In genomic region chr12:13093191-13093849, GRCh38 we compare ENCODE assay signal across 16 cellular contexts. TPM values are rescaled to one million over a fixed set of nuclear protein-coding genes. Genes with fewer than 3 reads are reported as not detected.
DNase-seq lines count a peak whose midpoint lies in the region; ATAC-seq and TF ChIP-seq lines count a peak whose summit lies in the region.
"Had no signal": no experiment of that assay in that cellular context is flagged by ENCODE, and none has a peak within 500 bp of the region (broad histone marks: within the 10 kb centered on the region; RNA-seq: fewer than 3 reads in every experiment).

No MANE protein-coding gene starts in this region.

- H3K4me3 ChIP-seq in IMR-90 (ENCODE audit: insufficient read depth, low read depth, low read length) = no peak overlapping the region
- H3K4me3 ChIP-seq in testis = no peak overlapping the region

- H3K36me3 Mint-ChIP-seq in chondrocyte (ENCODE audit: low read depth) (no peaks in the 10 kb centered on the region), nephron (ENCODE audit: low read depth) (no peaks in the 10 kb centered on the region), T-helper 17 cell (ENCODE audit: low read depth) (no peaks in the 10 kb centered on the region)
- H3K36me3 Mint-ChIP-seq: activated naive CD4-positive, alpha-beta T cell treated with anti-CD3 and anti-CD28 coated beads, Interleukin-2, amount 50 U/mL, for 72 hours; WTC11 had no signal

- H3K79me1 ChIP-seq in IMR-90 (ENCODE audit: low read depth in 1 of 2, low read length in 2 of 2) = peaks cover 0 to 16% of the 10 kb centered on the region in 2 experiments; a peak in 1 of 4 replicates

- H3K27me3 Mint-ChIP-seq in chondrocyte (ENCODE audit: low read depth) (no peaks in the 10 kb centered on the region), nephron (ENCODE audit: low read depth) (peaks cover 4% of the 10 kb centered on the region), T-helper 17 cell (peaks cover 25% of the 10 kb centered on the region)

- peak overlapping the region; percentile 87 for H2AFZ ChIP-seq in IMR-90 (replicated peaks; ENCODE audit: low read length, poor library complexity)

- H3K9me1 ChIP-seq in IMR-90 (ENCODE audit: insufficient read depth, low read length) = peaks cover 12% of the 10 kb centered on the region

- peak overlapping the region; percentile 98 for H2BK120ac ChIP-seq in IMR-90 (ENCODE audit: low read depth, low read length)

- DNase-seq in AG20443 (ENCODE audit: low spot score) (peak; percentile 40), IMR-90 (peak; percentile 62), chondrocyte (ENCODE audit: low spot score) (no peak), HuH-7 (ENCODE audit: low spot score) (no peak), T-helper 17 cell (no peak), testis (no peak), DMS53 treated with DMSO at 0.1 percent for 48 hours (lab: John Stamatoyannopoulos, UW; ENCODE audit: unreplicated experiment) (no peak)
- DNase-seq: activated CD8-positive, alpha-beta memory T cell treated with anti-CD3 and anti-CD28 coated beads, Interleukin-2, amount 50 U/mL, for 48 hours; mesendoderm; NCI-H2081; NK-92 treated with Interleukin-12 subunit alpha and Interleukin-12 subunit beta, amount 100 ng/mL, for 24 hours; stimulated activated CD4-positive, alpha-beta T cell treated with anti-CD3 and anti-CD28 coated beads, Interleukin-12 subunit alpha, Interleukin-12 subunit beta, amount 100 ng/mL, for 4 hours had no signal

- H2BK5ac ChIP-seq in IMR-90 (ENCODE audit: low read depth, low read length, poor library complexity, severe bottlenecking) = peak overlapping the region; percentile 88

- peak overlapping the region; percentile 25 for H4K5ac ChIP-seq in IMR-90 (ENCODE audit: low read depth, low read length)

- ATAC-seq in IMR-90 (ENCODE audit: low read depth) (peak; percentile 31), T-helper 17 cell (no peak)
- ATAC-seq: activated naive CD4-positive, alpha-beta T cell treated with anti-CD3 and anti-CD28 coated beads, Interleukin-2, amount 50 U/mL, for 72 hours; WTC11 had no signal

- dilution Hi-C loops in IMR-90 (cut with HindIII; ENCODE audit: low sequenced_read_pairs, unreplicated experiment) = no loop called here

- no peaks in the 10 kb centered on the region for H4K20me1 ChIP-seq in IMR-90 (ENCODE audit: insufficient read depth, low read length)

- H3K56ac ChIP-seq in IMR-90 (ENCODE audit: extremely low read depth, insufficient read depth, low read length) = peak overlapping the region; percentile 72; the same call in 1 of the 2 replicates

- in situ Hi-C loops in IMR-90 (cut with MboI; ENCODE audit: low sequenced_read_pairs) = loop anchor here (10.0 kb wide), 1 partner anchor 179 kb away; no protein-coding TSS in a partner anchor

- 0 out of 2 replicates have a peak overlapping the region, but pooled peaks have one; percentile 11 for H3K4me2 ChIP-seq in IMR-90 (ENCODE audit: low read depth, low read length)

- TF ChIP-seq POLR2A in IMR-90 (IDR thresholded peaks at IDR 0.05; ENCODE audit: low read depth, low read length) (no peak), testis (IDR thresholded peaks at IDR 0.05) (no peak)

- peak overlapping the region; percentile 90 for H3K14ac ChIP-seq in IMR-90 (replicated peaks; ENCODE audit: low read depth, low read length)

- peak overlapping the region; percentile 78 for H3K27ac Mint-ChIP-seq in chondrocyte (ENCODE audit: unreplicated experiment)
- peak overlapping the region; percentile 48 to 63 (median 55) for H3K27ac Mint-ChIP-seq in nephron
- H3K27ac Mint-ChIP-seq in T-helper 17 cell = no peak overlapping the region
- H3K27ac Mint-ChIP-seq: activated naive CD4-positive, alpha-beta T cell treated with anti-CD3 and anti-CD28 coated beads, Interleukin-2, amount 50 U/mL, for 72 hours; WTC11 had no signal

- peak overlapping the region; percentile 94 for H2BK20ac ChIP-seq in IMR-90 (ENCODE audit: low read depth, low read length)

- peak overlapping the region; percentile 91 for H2BK15ac ChIP-seq in IMR-90 (ENCODE audit: low read depth, low read length)

- H3K18ac ChIP-seq in IMR-90 (ENCODE audit: low read depth, low read length) = peak overlapping the region; percentile 88

- H3K9me3 Mint-ChIP-seq in chondrocyte (ENCODE audit: low read depth) (no peaks in the 10 kb centered on the region), nephron (no peaks in the 10 kb centered on the region)
- H3K9me3 Mint-ChIP-seq: activated naive CD4-positive, alpha-beta T cell treated with anti-CD3 and anti-CD28 coated beads, Interleukin-2, amount 50 U/mL, for 72 hours; WTC11 had no signal

- peak overlapping the region; percentile 82 to 90 for H4K8ac ChIP-seq in IMR-90 (ENCODE audit: low read depth in 2 of 2, low read length in 2 of 2)

- H2AK5ac ChIP-seq in IMR-90 (ENCODE audit: low read depth, low read length) = peak overlapping the region; percentile 95

- peak overlapping the region; percentile 82 for H3K23ac ChIP-seq in IMR-90 (ENCODE audit: low read depth, low read length)

- peaks cover 47% of the 10 kb centered on the region for H3K4me1 Mint-ChIP-seq in chondrocyte (ENCODE audit: low read depth)
- H3K4me1 Mint-ChIP-seq in nephron = peaks cover 55% of the 10 kb centered on the region
- peaks cover 5% of the 10 kb centered on the region for H3K4me1 Mint-ChIP-seq in T-helper 17 cell

- intact Hi-C loops in IMR-90 (cut with micrococcal nuclease) (loop anchor here (5.0 kb wide), 1 partner anchor 51 kb away; the partner anchor contains the start of gene FAM234B), testis (cut with DNase I; ENCODE audit: low total_unique reads) (loop anchor here (10.0 kb wide), 1 partner anchor 179 kb away; no protein-coding TSS in a partner anchor)

- H2AK9ac ChIP-seq in IMR-90 (replicated peaks; ENCODE audit: low read depth, low read length, poor library complexity) = peak overlapping the region; percentile 93

- H3K9ac ChIP-seq in IMR-90 (ENCODE audit: low read depth, low read length) = peak overlapping the region; percentile 3; the same call in 1 of the 2 replicates

- whole genome bisulfite sequencing in IMR-90 (ENCODE audit: extremely low coverage in 2 of 2, insufficient read length in 1 of 2), 2 experiments = no CpG with 5 or more reads among the region's 7 CpGs
- WGBS in testis, 2 donors = 59 to 71% methylated on average over 7 of the region's 7 CpGs

- H3K27ac ChIP-seq in IMR-90 (ENCODE audit: insufficient read depth, low read length) (peak overlapping the region; percentile 68), testis (no peak overlapping the region)

- H3K4ac ChIP-seq in IMR-90 (ENCODE audit: low read depth, low read length) = peak overlapping the region; percentile 98

- H3K36me3 ChIP-seq in IMR-90 (ENCODE audit: control insufficient read depth, insufficient read depth, low read length) (no peaks in the 10 kb centered on the region), testis (ENCODE audit: low read depth, missing control alignments) (no peaks in the 10 kb centered on the region)

- TF ChIP-seq RAD21 in IMR-90 (IDR thresholded peaks at IDR 0.05; ENCODE audit: low read length) = no peak

- H3K4me3 Mint-ChIP-seq in chondrocyte (ENCODE audit: unreplicated experiment) = no peak overlapping the region
- peak overlapping the region in 1 of 3 experiments; percentile 21 for H3K4me3 Mint-ChIP-seq in nephron
- H3K4me3 Mint-ChIP-seq in T-helper 17 cell = no peak overlapping the region
- H3K4me3 Mint-ChIP-seq: WTC11 had no signal

- H3K27me3 ChIP-seq in IMR-90 (ENCODE audit: control insufficient read depth, insufficient read depth, low read length) = no peaks in the 10 kb centered on the region
- no peaks in the 10 kb centered on the region for H3K27me3 ChIP-seq in testis

- no TSS peak for BruUV-seq in IMR-90 (replicated peaks; lab: Mats Ljungman, UMichigan)

- H4K91ac ChIP-seq in IMR-90 (ENCODE audit: insufficient read depth, low read depth, low read length) = peak overlapping the region; percentile 98

- TF ChIP-seq CTCF in IMR-90 (conservative IDR thresholded peaks at IDR 0.05; ENCODE audit: low read depth, low read length) (no peak), chondrocyte (IDR thresholded peaks at IDR 0.05) (no peak), nephron (IDR thresholded peaks at IDR 0.05; ENCODE audit: unreplicated experiment in 3 of 3) (no peak), testis (IDR thresholded peaks at IDR 0.05) (no peak)

- CTCF ChIA-PET in IMR-90 (lab: Yijun Ruan, JAX) = no interaction called here

- H3K9me3 ChIP-seq in IMR-90 (ENCODE audit: control insufficient read depth, insufficient read depth, low read length) (no peaks in the 10 kb centered on the region), T-helper 17 cell (ENCODE audit: control insufficient read depth, low read length, poor library complexity, severe bottlenecking) (no peaks in the 10 kb centered on the region), testis (no peaks in the 10 kb centered on the region)

- POLR2A ChIA-PET in IMR-90 (lab: Charles Lee; ENCODE audit: unreplicated experiment) = interaction anchor here (0.6 kb wide), 1 partner anchor 74 kb away, joined by 4 read pairs; no protein-coding TSS in a partner anchor

- H3K4me1 ChIP-seq in IMR-90 (ENCODE audit: control insufficient read depth, insufficient read depth, low read length) (peaks cover 19% of the 10 kb centered on the region), testis (peaks cover 13% of the 10 kb centered on the region)

TF ChIP-seq in IMR-90, 13 proteins besides CTCF, POLR2A, EP300 and RAD21 (continues in another document):
- no peak for TF ChIP-seq USF2 (IDR thresholded peaks at IDR 0.05; ENCODE audit: low read depth, low read length)
- no peak for TF ChIP-seq RCOR1 (IDR thresholded peaks at IDR 0.05; ENCODE audit: insufficient replicate concordance, low read length)

RNA-seq across cellular contexts. Expression of gene GSG1, which starts 10.1 kb away (rescaled TPM):
- total RNA-seq in IMR-90 (2012; rRNA removed) (2.5 and 2.9 TPM in 2 replicates), chondrocyte (0.36 to 0.38 TPM in 2 of 3 replicates, not detected in the other), T-helper 17 cell (not detected), testis (100 to 1,000 TPM; 133 to 449 TPM)
- polyA plus RNA-seq in IMR-90 (2012; rRNA removed) (1.8 and 2.1 TPM in 2 replicates), testis (ENCODE audit: insufficient read depth, low read depth, low replicate concordance) (695 TPM)
- 1.6 and 2.0 TPM in 2 replicates for polyA plus RNA-seq in IMR-90 (2012; cell fraction: cytosol; rRNA removed)
- polyA plus RNA-seq in IMR-90 (2012; cell fraction: nucleus; rRNA removed; ENCODE audit: low replicate concordance) = 0.99 and 1.5 TPM in 2 replicates
- total RNA-seq: activated naive CD4-positive, alpha-beta T cell treated with anti-CD3 and anti-CD28 coated beads, Interleukin-2, amount 50 U/mL, for 72 hours; temporal lobe had no signal

RNA-seq across cellular contexts. Expression of gene FAM234B, which starts 49.1 kb away (rescaled TPM):
- 6.7 and 8.6 TPM in 2 replicates for total RNA-seq in IMR-90 (2012; rRNA removed)
- polyA plus RNA-seq in IMR-90 (2012; rRNA removed) = 3.6 and 3.7 TPM in 2 replicates
- 2.2 and 2.5 TPM in 2 replicates for polyA plus RNA-seq in IMR-90 (2012; cell fraction: cytosol; rRNA removed)
- 1.7 and 3.8 TPM in 2 replicates for polyA plus RNA-seq in IMR-90 (2012; cell fraction: nucleus; rRNA removed; ENCODE audit: low replicate concordance)
- total RNA-seq in chondrocyte = 3.4 to 5.0 TPM (median 3.8 TPM) in 3 replicates
- 1 to 10 TPM; 1.9 to 2.5 TPM for total RNA-seq in T-helper 17 cell
- 10 to 100 TPM; 11.0 to 13.2 TPM for total RNA-seq in testis
- polyA plus RNA-seq in testis (ENCODE audit: insufficient read depth, low read depth, low replicate concordance) = 13.0 TPM

Comparison
In these comparisons a context has a peak if more than half of its experiments do, and no peak if none do; other contexts are left out.
1. DNase-seq: peak in AG20443 (single experiment) and IMR-90 (single experiment); none in chondrocyte (single experiment), HuH-7 (single experiment), T-helper 17 cell (0 of 3), testis (single experiment) and DMS53 treated with DMSO at 0.1 percent for 48 hours (single experiment).
2. RNA of gene GSG1, which starts 10.1 kb away (total RNA-seq): 133 to 449 TPM in testis; 2.5 to 2.9 TPM in IMR-90, 0.36 to 0.38 TPM in chondrocyte and not detected in T-helper 17 cell; every median in the first group is over 10 times any median in the second.